1 cellular context compared by ENCODE assay signal in the genomic region with DNA sequence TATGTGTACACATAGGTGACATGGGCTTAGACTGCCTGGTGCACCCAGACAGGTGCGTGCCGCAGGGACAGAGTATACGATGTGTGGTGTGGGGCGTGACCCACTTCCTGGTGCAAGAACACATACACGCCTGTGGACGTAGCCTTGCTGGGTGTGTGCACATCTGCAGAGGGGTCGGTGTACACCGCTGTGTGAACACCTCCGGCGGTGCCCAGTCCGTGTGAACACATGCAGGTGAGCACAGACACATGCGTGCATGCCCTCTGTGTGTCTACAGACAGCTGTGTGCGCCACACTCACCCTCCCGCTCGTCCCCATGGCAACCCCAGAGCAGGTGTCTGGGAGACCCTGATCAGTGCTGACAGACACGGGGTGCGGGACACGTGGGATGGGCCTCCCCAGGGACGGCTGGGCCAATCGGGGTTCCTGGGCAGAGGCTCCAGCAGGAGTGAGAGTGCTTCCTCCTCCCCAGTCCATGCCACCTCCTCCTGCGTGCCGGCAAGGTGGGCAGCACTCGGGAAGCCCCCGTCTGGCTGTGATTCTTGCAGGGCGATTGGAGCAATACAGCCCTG.
TF ChIP-seq lines count a peak whose summit lies in the region.

No MANE protein-coding gene starts in this region.

TF ChIP-seq in SK-N-SH, 30 proteins besides CTCF, POLR2A, EP300 and RAD21 (continued from another document):
- TF ChIP-seq, protein P1, sequence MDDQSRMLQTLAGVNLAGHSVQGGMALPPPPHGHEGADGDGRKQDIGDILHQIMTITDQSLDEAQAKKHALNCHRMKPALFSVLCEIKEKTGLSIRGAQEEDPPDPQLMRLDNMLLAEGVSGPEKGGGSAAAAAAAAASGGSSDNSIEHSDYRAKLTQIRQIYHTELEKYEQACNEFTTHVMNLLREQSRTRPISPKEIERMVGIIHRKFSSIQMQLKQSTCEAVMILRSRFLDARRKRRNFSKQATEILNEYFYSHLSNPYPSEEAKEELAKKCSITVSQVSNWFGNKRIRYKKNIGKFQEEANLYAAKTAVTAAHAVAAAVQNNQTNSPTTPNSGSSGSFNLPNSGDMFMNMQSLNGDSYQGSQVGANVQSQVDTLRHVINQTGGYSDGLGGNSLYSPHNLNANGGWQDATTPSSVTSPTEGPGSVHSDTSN (IDR thresholded peaks at IDR 0.05): no peak
- TF ChIP-seq, protein P2, sequence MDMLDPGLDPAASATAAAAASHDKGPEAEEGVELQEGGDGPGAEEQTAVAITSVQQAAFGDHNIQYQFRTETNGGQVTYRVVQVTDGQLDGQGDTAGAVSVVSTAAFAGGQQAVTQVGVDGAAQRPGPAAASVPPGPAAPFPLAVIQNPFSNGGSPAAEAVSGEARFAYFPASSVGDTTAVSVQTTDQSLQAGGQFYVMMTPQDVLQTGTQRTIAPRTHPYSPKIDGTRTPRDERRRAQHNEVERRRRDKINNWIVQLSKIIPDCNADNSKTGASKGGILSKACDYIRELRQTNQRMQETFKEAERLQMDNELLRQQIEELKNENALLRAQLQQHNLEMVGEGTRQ (IDR thresholded peaks at IDR 0.05; ENCODE audit: borderline replicate concordance, low read depth, low read length): no peak
- no peak for TF ChIP-seq RCOR1 (IDR thresholded peaks at IDR 0.05; ENCODE audit: low read length)
- no peak for TF ChIP-seq RFX5 (IDR thresholded peaks at IDR 0.05; ENCODE audit: low read length)
- no peak for TF ChIP-seq SIN3A (IDR thresholded peaks at IDR 0.05; ENCODE audit: borderline replicate concordance, low read depth, low read length)
- TF ChIP-seq, protein P3, sequence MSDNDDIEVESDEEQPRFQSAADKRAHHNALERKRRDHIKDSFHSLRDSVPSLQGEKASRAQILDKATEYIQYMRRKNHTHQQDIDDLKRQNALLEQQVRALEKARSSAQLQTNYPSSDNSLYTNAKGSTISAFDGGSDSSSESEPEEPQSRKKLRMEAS (IDR thresholded peaks at IDR 0.05; ENCODE audit: low read depth): no peak
- TF ChIP-seq EZH2phosphoT487 (IDR thresholded peaks at IDR 0.05; ENCODE audit: borderline replicate concordance, low read depth): no peak
